ENCODE assay signal across 4 cellular contexts in the genomic region with DNA sequence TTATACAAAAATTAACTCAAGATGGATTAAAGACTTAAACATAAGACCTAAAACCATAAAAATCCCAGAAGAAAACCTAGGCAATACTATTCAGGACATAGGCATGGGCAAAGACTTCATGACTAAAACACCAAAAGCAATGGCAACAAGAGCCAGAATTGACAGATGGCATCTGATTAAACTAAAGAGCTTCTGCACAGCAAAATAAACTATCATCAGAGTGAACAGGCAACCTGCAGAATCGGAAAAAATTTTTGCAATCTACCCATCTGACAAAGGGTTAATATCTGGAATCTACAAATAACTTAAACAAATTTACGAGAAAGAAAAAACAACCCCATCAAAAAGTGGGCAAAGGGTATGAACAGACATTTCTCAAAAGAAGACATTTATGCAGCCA. TPM values are rescaled to one million over a fixed set of nuclear protein-coding genes. Genes with fewer than 3 reads are reported as not detected.
"Had no signal": no experiment of that assay in that cellular context is flagged by ENCODE, and none has a peak within 500 bp of the region (broad histone marks: within the 10 kb centered on the region; RNA-seq: fewer than 3 reads in every experiment).

No MANE protein-coding gene starts in this region.

RNA-seq across cellular contexts. Expression of a gene that starts 37.1 kb away (rescaled TPM):
- total RNA-seq: subcutaneous adipose tissue, tibial nerve, upper lobe of left lung, ureter had no signal
